ENCODE assay signal across 6 cellular contexts in the genomic region with DNA sequence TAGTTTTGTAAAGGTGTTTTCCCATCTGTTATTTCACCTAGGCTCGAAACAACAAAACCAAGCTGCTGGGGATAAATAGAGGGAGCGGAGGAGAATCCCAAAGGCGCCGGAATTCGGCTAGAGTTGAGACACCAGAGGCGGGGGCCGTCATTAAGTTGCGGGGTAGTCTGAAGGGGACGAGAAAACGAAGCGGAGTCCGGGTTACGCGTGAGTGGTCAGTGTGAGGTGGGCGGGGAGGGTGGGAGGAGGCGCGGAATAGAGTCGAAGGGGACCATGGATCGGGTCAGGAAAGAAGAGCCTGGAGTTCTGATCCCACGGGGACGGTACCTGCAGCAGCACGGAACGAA.
DNase-seq lines count a peak whose midpoint lies in the region; ATAC-seq and TF ChIP-seq lines count a peak whose summit lies in the region.

No MANE protein-coding gene starts in this region.

- peak; percentile 49 for DNase-seq in RWPE1 (ENCODE audit: low spot score)
- DNase-seq in T1000 (lab: John Stamatoyannopoulos, UW), result no peak
- DNase-seq in NCI-H2171 treated with DMSO at 0.1 percent for 48 hours (lab: John Stamatoyannopoulos, UW), result no peak
- DNase-seq in NCI-H2171 (lab: John Stamatoyannopoulos, UW), result no peak

- POLR2A ChIA-PET in RWPE1 (lab: Yijun Ruan, JAX; ENCODE audit: low non-redundant PET), result interaction anchor here (1.0 kb wide), 1 partner anchor 213 kb away, joined by 3 read pairs; no protein-coding TSS in a partner anchor

- peak overlapping the region; percentile 81 for H3K27ac ChIP-seq in RWPE1

- no peaks in the 10 kb centered on the region for H3K9me3 ChIP-seq in iPS-15b (ENCODE audit: control insufficient read depth, insufficient read depth, low read length)

- no peaks in the 10 kb centered on the region for H3K27me3 ChIP-seq in iPS-15b (ENCODE audit: control insufficient read depth, insufficient read depth, low read length)

- H3K9ac ChIP-seq in iPS-15b (ENCODE audit: low read depth, low read length), result peak overlapping the region; percentile 99

- CTCF ChIA-PET in RWPE1 (lab: Yijun Ruan, JAX), result interaction anchor here (0.6 kb wide), 1 partner anchor 54 kb away, joined by 5 read pairs; no protein-coding TSS in a partner anchor

- peak; percentile 4 for ATAC-seq in GM19438 (IDR thresholded peaks at IDR 0.05; ENCODE audit: low read depth, unreplicated experiment)

- peak overlapping the region; percentile 95 for H3K4me3 ChIP-seq in iPS-15b (ENCODE audit: low read depth, low read length)

- H3K4me1 ChIP-seq in iPS-15b (ENCODE audit: control insufficient read depth, insufficient read depth, low read length), result peaks cover 6% of the 10 kb centered on the region

- no peak for TF ChIP-seq CTCF in RWPE1 (conservative IDR thresholded peaks at IDR 0.05; ENCODE audit: low read depth)

- H3K36me3 ChIP-seq in iPS-15b (ENCODE audit: control insufficient read depth, insufficient read depth, low read length), result peaks cover 41% of the 10 kb centered on the region
